ENCODE assay signal across 1 cellular context in the genomic region with DNA sequence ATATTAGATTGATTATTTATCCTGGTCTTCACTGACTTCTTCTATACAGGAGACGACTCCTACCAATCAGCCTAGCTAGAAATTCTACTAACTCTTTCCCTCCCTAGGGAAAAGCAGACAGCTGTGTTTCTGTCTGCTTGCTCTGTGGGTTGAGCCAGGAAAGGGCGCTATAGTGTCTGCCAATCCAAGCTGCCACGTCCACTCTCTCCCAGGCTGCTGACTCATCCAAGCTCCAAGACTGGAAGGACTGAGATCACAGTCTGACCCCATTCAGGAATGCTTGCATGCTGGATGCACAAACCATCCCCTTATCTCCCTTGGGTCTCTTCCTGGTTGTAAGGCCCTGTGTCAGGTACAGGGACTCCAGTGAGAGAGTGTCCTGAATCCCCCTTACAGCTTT.
TF ChIP-seq lines count a peak whose summit lies in the region.

No MANE protein-coding gene starts in this region.

TF ChIP-seq in GM23338, 12 proteins besides CTCF, POLR2A, EP300 and RAD21 (continued from another document):
- TF ChIP-seq, protein P1, sequence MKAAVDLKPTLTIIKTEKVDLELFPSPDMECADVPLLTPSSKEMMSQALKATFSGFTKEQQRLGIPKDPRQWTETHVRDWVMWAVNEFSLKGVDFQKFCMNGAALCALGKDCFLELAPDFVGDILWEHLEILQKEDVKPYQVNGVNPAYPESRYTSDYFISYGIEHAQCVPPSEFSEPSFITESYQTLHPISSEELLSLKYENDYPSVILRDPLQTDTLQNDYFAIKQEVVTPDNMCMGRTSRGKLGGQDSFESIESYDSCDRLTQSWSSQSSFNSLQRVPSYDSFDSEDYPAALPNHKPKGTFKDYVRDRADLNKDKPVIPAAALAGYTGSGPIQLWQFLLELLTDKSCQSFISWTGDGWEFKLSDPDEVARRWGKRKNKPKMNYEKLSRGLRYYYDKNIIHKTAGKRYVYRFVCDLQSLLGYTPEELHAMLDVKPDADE (IDR thresholded peaks at IDR 0.05) = no peak
- TF ChIP-seq ZNF331 (CRISPR knock-in tag; IDR thresholded peaks at IDR 0.05; ENCODE audit: low read depth) (no peak), NANOG (IDR thresholded peaks at IDR 0.05; ENCODE audit: borderline replicate concordance) (no peak), ZNF114 (CRISPR knock-in tag; IDR thresholded peaks at IDR 0.05) (no peak)
